Comparison of ENCODE assay signal across 9 cellular contexts in the genomic region with DNA sequence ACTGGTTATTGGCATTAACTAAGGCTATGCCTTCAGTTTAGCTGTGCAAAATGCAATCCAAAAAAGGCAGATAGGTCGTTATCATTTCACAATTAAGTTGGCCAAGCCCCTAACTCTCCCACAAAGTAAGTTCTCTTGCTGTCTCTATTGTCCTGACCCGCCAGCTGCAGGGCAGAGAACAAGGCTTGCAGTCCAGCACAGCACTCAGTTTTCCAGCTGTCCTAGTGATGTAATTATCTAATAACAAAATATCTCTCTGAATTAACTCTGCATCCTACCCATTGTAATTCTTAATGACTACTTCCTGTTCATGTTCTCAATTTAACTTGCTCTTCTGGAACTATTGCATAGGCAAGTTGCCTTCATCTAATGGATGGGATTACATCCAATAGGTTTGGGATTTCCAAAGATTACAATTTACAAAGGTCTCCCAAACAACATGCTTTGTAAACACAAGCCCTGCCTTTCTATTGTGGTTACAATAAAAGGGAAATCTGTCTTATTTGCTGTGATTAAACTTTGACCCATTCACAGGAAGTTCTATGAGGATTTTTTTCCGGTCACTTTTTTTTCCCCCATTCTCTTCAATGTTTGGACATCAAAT. TPM values are rescaled to one million over a fixed set of nuclear protein-coding genes. Genes with fewer than 3 reads are reported as not detected.
DNase-seq lines count a peak whose midpoint lies in the region; ATAC-seq and TF ChIP-seq lines count a peak whose summit lies in the region.
"Had no signal": no experiment of that assay in that cellular context is flagged by ENCODE, and none has a peak within 500 bp of the region (broad histone marks: within the 10 kb centered on the region; RNA-seq: fewer than 3 reads in every experiment).

No MANE protein-coding gene starts in this region.

- ATAC-seq in activated CD8-positive, alpha-beta T cell treated with anti-CD3 and anti-CD28 coated beads, Interleukin-2, amount 10 ng/mL, durations not matched to agents 7 days and 5 days: no peak
- no peak for ATAC-seq in HG02840 (IDR thresholded peaks at IDR 0.05; ENCODE audit: low FRiP score, unreplicated experiment)

- peaks cover 59 to 68% (median 61%) of the 10 kb centered on the region in 4 donors for H3K4me1 ChIP-seq in esophagus muscularis mucosa

- DNase-seq in DMS53 (lab: John Stamatoyannopoulos, UW) (peak; percentile 79), NCI-H748 treated with DMSO at 0.1 percent for 48 hours (lab: John Stamatoyannopoulos, UW) (peak; percentile 92), esophagus muscularis mucosa (ENCODE audit: extremely low spot score) (no peak), kidney glomerular epithelial cell (lab: John Stamatoyannopoulos, UW) (no peak)
- no peak for DNase-seq in activated CD8-positive, alpha-beta T cell treated with anti-CD3 and anti-CD28 coated beads, Interleukin-2, amount 10 ng/mL, durations not matched to agents 7 days and 5 days
- DNase-seq in stimulated activated CD4-positive, alpha-beta T cell treated with anti-CD3 and anti-CD28 coated beads, Interleukin-12 subunit alpha, Interleukin-12 subunit beta, amount 100 ng/mL, for 4 hours: no peak
- DNase-seq: activated T-cell treated with anti-CD3 and anti-CD28 coated beads, Interleukin-2, amount 50 U/mL, for 48 hours had no signal

- H3K4me1 Mint-ChIP-seq in nephron: peaks cover 28% of the 10 kb centered on the region
- peaks cover 43% of the 10 kb centered on the region for H3K4me1 Mint-ChIP-seq in activated CD8-positive, alpha-beta T cell treated with anti-CD3 and anti-CD28 coated beads, Interleukin-2, amount 10 ng/mL, durations not matched to agents 7 days and 5 days (ENCODE audit: low read depth)

- no peak for TF ChIP-seq EP300 in esophagus muscularis mucosa (IDR thresholded peaks at IDR 0.05)

- H3K36me3 ChIP-seq in esophagus muscularis mucosa: no peaks in the 10 kb centered on the region

- peaks cover 15% of the 10 kb centered on the region for H3K9me3 Mint-ChIP-seq in nephron
- H3K9me3 Mint-ChIP-seq in activated CD8-positive, alpha-beta T cell treated with anti-CD3 and anti-CD28 coated beads, Interleukin-2, amount 10 ng/mL, durations not matched to agents 7 days and 5 days (ENCODE audit: insufficient read depth): peaks cover 8% of the 10 kb centered on the region

- intact Hi-C loops in esophagus muscularis mucosa (cut with DNase I): no loop called here

- H3K27ac Mint-ChIP-seq in nephron: peak overlapping the region; percentile 1 to 75 (median 45)
- H3K27ac Mint-ChIP-seq in activated CD8-positive, alpha-beta T cell treated with anti-CD3 and anti-CD28 coated beads, Interleukin-2, amount 10 ng/mL, durations not matched to agents 7 days and 5 days: no peak overlapping the region

- H3K4me3 Mint-ChIP-seq in nephron: no peak overlapping the region
- H3K4me3 Mint-ChIP-seq in activated CD8-positive, alpha-beta T cell treated with anti-CD3 and anti-CD28 coated beads, Interleukin-2, amount 10 ng/mL, durations not matched to agents 7 days and 5 days: no peak overlapping the region

- H3K27ac ChIP-seq in esophagus muscularis mucosa (replicated peaks in 1 of 4): peak overlapping the region in 3 of 4 donors; percentile 20 to 44 (median 34)

- no peaks in the 10 kb centered on the region for H3K27me3 ChIP-seq in esophagus muscularis mucosa

- TF ChIP-seq CTCF in esophagus muscularis mucosa (IDR thresholded peaks at IDR 0.05) (no peak), nephron (IDR thresholded peaks at IDR 0.05; ENCODE audit: unreplicated experiment in 3 of 3) (no peak)

- no peak for TF ChIP-seq POLR2A in esophagus muscularis mucosa (IDR thresholded peaks at IDR 0.05; ENCODE audit: low read depth)

- H3K27me3 Mint-ChIP-seq in nephron (ENCODE audit: low read depth): no peaks in the 10 kb centered on the region
- H3K27me3 Mint-ChIP-seq in activated CD8-positive, alpha-beta T cell treated with anti-CD3 and anti-CD28 coated beads, Interleukin-2, amount 10 ng/mL, durations not matched to agents 7 days and 5 days (ENCODE audit: low read depth): no peaks in the 10 kb centered on the region

- CTCF ChIA-PET in activated CD8-positive, alpha-beta T cell treated with anti-CD3 and anti-CD28 coated beads, Interleukin-2, amount 10 ng/mL, durations not matched to agents 7 days and 5 days (lab: Charles Lee): interaction anchor here (0.7 to 2.2 kb wide), 3 partner anchors 12 to 160 kb away, joined by 3 to 7 read pairs (median 3); no protein-coding TSS in a partner anchor

- POLR2A ChIA-PET in activated CD8-positive, alpha-beta T cell treated with anti-CD3 and anti-CD28 coated beads, Interleukin-2, amount 10 ng/mL, durations not matched to agents 7 days and 5 days (lab: Charles Lee): no interaction called here

- H3K9me3 ChIP-seq in esophagus muscularis mucosa: no peaks in the 10 kb centered on the region

- 31% methylated on average over 3 of the region's 3 CpGs for WGBS in esophagus muscularis mucosa

- H3K4me3 ChIP-seq in esophagus muscularis mucosa: no peak overlapping the region

- H3K36me3 Mint-ChIP-seq in nephron (ENCODE audit: low read depth): peaks cover 31% of the 10 kb centered on the region
- H3K36me3 Mint-ChIP-seq in activated CD8-positive, alpha-beta T cell treated with anti-CD3 and anti-CD28 coated beads, Interleukin-2, amount 10 ng/mL, durations not matched to agents 7 days and 5 days (ENCODE audit: low read depth): peaks cover 62% of the 10 kb centered on the region

RNA-seq across cellular contexts. Expression of a gene that starts 55.2 kb away (rescaled TPM):
- total RNA-seq in esophagus muscularis mucosa: 10 to 100 TPM; 22.2 to 45.4 (median 36.4) TPM
- total RNA-seq in activated CD8-positive, alpha-beta T cell treated with anti-CD3 and anti-CD28 coated beads, Interleukin-2, amount 10 ng/mL, durations not matched to agents 7 days and 5 days: 100 to 1,000 TPM; 159 to 160 TPM

Comparison
In these comparisons a context has a peak if more than half of its experiments do, and no peak if none do; other contexts are left out.
1. DNase-seq: peak in DMS53 (single experiment) and NCI-H748 treated with DMSO at 0.1 percent for 48 hours (single experiment); none in esophagus muscularis mucosa (single experiment), activated CD8-positive, alpha-beta T cell treated with anti-CD3 and anti-CD28 coated beads, Interleukin-2, amount 10 ng/mL, durations not matched to agents 7 days and 5 days (single experiment), kidney glomerular epithelial cell (single experiment) and stimulated activated CD4-positive, alpha-beta T cell treated with anti-CD3 and anti-CD28 coated beads, Interleukin-12 subunit alpha, Interleukin-12 subunit beta, amount 100 ng/mL, for 4 hours (single experiment).